Comparison of ENCODE assay signal across 22 cellular contexts in the genomic region with DNA sequence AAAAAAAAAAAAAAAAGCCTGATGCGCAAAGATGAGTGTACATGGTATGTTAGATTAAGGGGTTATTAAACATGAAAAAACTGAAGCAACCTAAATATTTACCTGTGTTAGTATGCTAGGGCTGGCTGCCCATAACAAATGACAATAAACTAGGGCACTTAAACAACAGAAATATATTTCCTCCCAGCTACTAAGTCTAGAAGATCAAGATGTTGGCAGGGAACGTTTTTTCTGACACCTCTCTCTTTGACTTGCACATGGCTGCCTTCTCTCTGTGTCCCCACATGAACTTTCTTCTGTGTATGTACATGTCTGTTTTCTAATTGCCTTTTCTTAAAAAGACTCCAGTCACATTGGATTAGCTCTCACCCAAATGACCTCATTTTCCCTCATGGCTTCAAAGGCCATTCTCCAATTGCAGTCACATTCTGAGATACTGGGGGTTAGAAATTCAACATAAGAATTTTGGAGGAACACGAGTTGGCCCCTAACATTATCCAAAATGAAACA.
"Had no signal": no experiment of that assay in that cellular context is flagged by ENCODE, and none has a peak within 500 bp of the region (broad histone marks: within the 10 kb centered on the region; RNA-seq: fewer than 3 reads in every experiment).

No MANE protein-coding gene starts in this region.

- H3K4me3 ChIP-seq: dorsolateral prefrontal cortex, lung, sigmoid colon, stomach, thyroid gland, vagina had no signal

- H3K9me3 ChIP-seq: sigmoid colon, thyroid gland, vagina had no signal

- DNase-seq: dorsolateral prefrontal cortex; effector CD4-positive, alpha-beta T cell; hypothalamus; immature natural killer cell; islet precursor cell; kidney glomerular epithelial cell; natural killer cell; right cardiac atrium; sigmoid colon; stimulated activated CD4-positive, alpha-beta T cell treated with anti-CD3 and anti-CD28 coated beads, Interleukin-2, amount 100 ng/mL, for 24 hours; stimulated activated CD4-positive, alpha-beta T cell treated with anti-CD3 and anti-CD28 coated beads, Interleukin-4, amount 100 ng/mL, for 24 hours; stimulated activated naive CD4-positive, alpha-beta T cell treated with Interleukin-2 at 50 U/mL for 16 hours; stomach; thyroid gland; trophoblast cell had no signal

- H3K36me3 ChIP-seq: sigmoid colon, stomach, thyroid gland, vagina had no signal

- H3K4me3 Mint-ChIP-seq: immature natural killer cell; memory B cell; natural killer cell; neural crest cell; stimulated activated effector memory CD8-positive, alpha-beta T cell treated with anti-CD3 and anti-CD28 coated beads, Interleukin-12 subunit alpha, Interleukin-12 subunit beta, amount 100 ng/mL, for 72 hours had no signal

- H3K4me1 ChIP-seq: parathyroid adenoma, sigmoid colon, stomach, thyroid gland, vagina had no signal

- H3K27ac Mint-ChIP-seq: immature natural killer cell; memory B cell; natural killer cell; progenitor cell of endocrine pancreas; stimulated activated effector memory CD8-positive, alpha-beta T cell treated with anti-CD3 and anti-CD28 coated beads, Interleukin-12 subunit alpha, Interleukin-12 subunit beta, amount 100 ng/mL, for 72 hours had no signal

- H3K27me3 ChIP-seq: dorsolateral prefrontal cortex, sigmoid colon, stomach, thyroid gland, vagina had no signal

- H3K4me1 Mint-ChIP-seq: immature natural killer cell; memory B cell; natural killer cell; neural crest cell; stimulated activated effector memory CD8-positive, alpha-beta T cell treated with anti-CD3 and anti-CD28 coated beads, Interleukin-12 subunit alpha, Interleukin-12 subunit beta, amount 100 ng/mL, for 72 hours had no signal

- H3K27ac ChIP-seq: dorsolateral prefrontal cortex, parathyroid adenoma, sigmoid colon, stomach, thyroid gland, vagina had no signal

- H3K36me3 Mint-ChIP-seq: memory B cell; natural killer cell; stimulated activated effector memory CD8-positive, alpha-beta T cell treated with anti-CD3 and anti-CD28 coated beads, Interleukin-12 subunit alpha, Interleukin-12 subunit beta, amount 100 ng/mL, for 72 hours had no signal

- H3K27me3 Mint-ChIP-seq: memory B cell, progenitor cell of endocrine pancreas had no signal
